Comparison of ENCODE assay signal across 1 cellular context in genomic region chr16:66699898-66700297, GRCh38.
TF ChIP-seq lines count a peak whose summit lies in the region.

No MANE protein-coding gene starts in this region.

TF ChIP-seq in K562, 482 proteins besides CTCF, POLR2A, EP300 and RAD21:
- TF ChIP-seq ZNF395 (CRISPR knock-in tag; IDR thresholded peaks at IDR 0.05) (no peak), PRDM10 (IDR thresholded peaks at IDR 0.05; ENCODE audit: partially characterized antibody) (peak; percentile 63), MITF (IDR thresholded peaks at IDR 0.05) (no peak), ZNF124 (CRISPR knock-in tag; IDR thresholded peaks at IDR 0.05) (no peak), NR2C1 (IDR thresholded peaks at IDR 0.05) (no peak), NR2C1 (tag; IDR thresholded peaks at IDR 0.05) (no peak), ZNF764 (CRISPR knock-in tag; IDR thresholded peaks at IDR 0.05; ENCODE audit: low read depth) (no peak), NCOA1 (IDR thresholded peaks at IDR 0.05; ENCODE audit: low read depth) (no peak)
